Comparison of ENCODE assay signal across 1 cellular context in the genomic region with DNA sequence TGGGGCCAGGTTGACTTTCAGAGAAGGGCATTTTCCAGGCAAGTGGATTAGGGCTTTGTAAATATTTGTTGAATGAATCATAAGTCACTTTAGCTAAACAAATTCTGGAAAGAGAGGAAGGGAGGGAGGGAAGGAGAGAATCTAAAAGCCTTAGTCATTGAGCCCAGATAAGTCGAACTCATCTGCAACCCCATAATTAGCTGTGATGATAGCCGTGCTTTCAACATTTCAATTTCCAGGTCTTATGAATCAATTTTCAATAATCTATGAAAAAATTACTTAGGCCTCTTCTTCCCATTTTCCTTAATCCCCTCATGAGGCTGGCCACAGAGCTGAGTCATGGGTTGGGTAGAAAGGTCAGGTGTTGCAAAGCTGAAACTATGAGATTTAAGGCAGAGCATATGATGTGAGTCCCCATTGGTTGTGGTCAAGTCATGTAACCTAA.
TF ChIP-seq lines count a peak whose summit lies in the region.

No MANE protein-coding gene starts in this region.

TF ChIP-seq in HepG2, 621 proteins besides CTCF, POLR2A, EP300 and RAD21 (continued from another document and continues in another):
- no peak for TF ChIP-seq ZKSCAN1 (IDR thresholded peaks at IDR 0.05; ENCODE audit: low read length)
- TF ChIP-seq ZNF207 (IDR thresholded peaks at IDR 0.05; ENCODE audit: borderline replicate concordance): no peak
- no peak for TF ChIP-seq HCFC1 (IDR thresholded peaks at IDR 0.05; ENCODE audit: low read depth, low read length)
- TF ChIP-seq ZNF225 (CRISPR knock-in tag; IDR thresholded peaks at IDR 0.05): no peak
- TF ChIP-seq, protein P1, sequence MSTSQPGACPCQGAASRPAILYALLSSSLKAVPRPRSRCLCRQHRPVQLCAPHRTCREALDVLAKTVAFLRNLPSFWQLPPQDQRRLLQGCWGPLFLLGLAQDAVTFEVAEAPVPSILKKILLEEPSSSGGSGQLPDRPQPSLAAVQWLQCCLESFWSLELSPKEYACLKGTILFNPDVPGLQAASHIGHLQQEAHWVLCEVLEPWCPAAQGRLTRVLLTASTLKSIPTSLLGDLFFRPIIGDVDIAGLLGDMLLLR (CRISPR knock-in tag; IDR thresholded peaks at IDR 0.05): no peak
- TF ChIP-seq ZNF331 (CRISPR knock-in tag; IDR thresholded peaks at IDR 0.05): peak; percentile 61; the same call in 1 of the 2 replicates
- 0 out of 2 replicates have a peak, but pooled peaks have one; percentile 34 for TF ChIP-seq FOXK1 (CRISPR knock-in tag; IDR thresholded peaks at IDR 0.05; ENCODE audit: borderline replicate concordance, low read depth)
- TF ChIP-seq, protein P2, sequence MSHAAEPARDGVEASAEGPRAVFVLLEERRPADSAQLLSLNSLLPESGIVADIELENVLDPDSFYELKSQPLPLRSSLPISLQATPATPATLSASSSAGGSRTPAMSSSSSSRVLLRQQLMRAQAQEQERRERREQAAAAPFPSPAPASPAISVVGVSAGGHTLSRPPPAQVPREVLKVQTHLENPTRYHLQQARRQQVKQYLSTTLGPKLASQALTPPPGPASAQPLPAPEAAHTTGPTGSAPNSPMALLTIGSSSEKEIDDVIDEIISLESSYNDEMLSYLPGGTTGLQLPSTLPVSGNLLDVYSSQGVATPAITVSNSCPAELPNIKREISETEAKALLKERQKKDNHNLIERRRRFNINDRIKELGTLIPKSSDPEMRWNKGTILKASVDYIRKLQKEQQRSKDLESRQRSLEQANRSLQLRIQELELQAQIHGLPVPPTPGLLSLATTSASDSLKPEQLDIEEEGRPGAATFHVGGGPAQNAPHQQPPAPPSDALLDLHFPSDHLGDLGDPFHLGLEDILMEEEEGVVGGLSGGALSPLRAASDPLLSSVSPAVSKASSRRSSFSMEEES (CRISPR knock-in tag; IDR thresholded peaks at IDR 0.05): peak; percentile 62
- TF ChIP-seq ZSCAN22 (CRISPR knock-in tag; IDR thresholded peaks at IDR 0.05): no peak
- TF ChIP-seq SOX5 (CRISPR knock-in tag; IDR thresholded peaks at IDR 0.05; ENCODE audit: borderline replicate concordance): peak; percentile 64; the same call in 1 of the 2 replicates
- TF ChIP-seq ZNF850 (CRISPR knock-in tag; conservative IDR thresholded peaks at IDR 0.05): no peak
- peak; percentile 10; the same call in 1 of the 2 replicates for TF ChIP-seq SALL1 (CRISPR knock-in tag; IDR thresholded peaks at IDR 0.05)
- TF ChIP-seq TBX3 (IDR thresholded peaks at IDR 0.05; ENCODE audit: borderline replicate concordance): peak; percentile 45; the same call in 1 of the 2 replicates
- TF ChIP-seq CENPT (CRISPR knock-in tag; IDR thresholded peaks at IDR 0.05; ENCODE audit: low read depth): no peak
- no peak for TF ChIP-seq TBL1XR1 (IDR thresholded peaks at IDR 0.05; ENCODE audit: borderline replicate concordance, low read length, partially characterized antibody)
- no peak for TF ChIP-seq ZNF570 (CRISPR knock-in tag; IDR thresholded peaks at IDR 0.05; ENCODE audit: borderline replicate concordance)
- TF ChIP-seq KMT2A (CRISPR knock-in tag; IDR thresholded peaks at IDR 0.05): 0 out of 2 replicates have a peak, but pooled peaks have one; percentile 26
- no peak for TF ChIP-seq SP1 (IDR thresholded peaks at IDR 0.05)
- 0 out of 2 replicates have a peak, but pooled peaks have one; percentile 18 for TF ChIP-seq SP1 (CRISPR knock-in tag; IDR thresholded peaks at IDR 0.05)
- TF ChIP-seq BCL6 (CRISPR knock-in tag; IDR thresholded peaks at IDR 0.05): peak; percentile 74
- peak; percentile 52 for TF ChIP-seq THAP11 (CRISPR knock-in tag; IDR thresholded peaks at IDR 0.05)
- no peak for TF ChIP-seq IKZF1 (IDR thresholded peaks at IDR 0.05)
- TF ChIP-seq RFX3 (CRISPR knock-in tag; IDR thresholded peaks at IDR 0.05): 0 out of 2 replicates have a peak, but pooled peaks have one; percentile 39
- no peak for TF ChIP-seq ZBTB38 (CRISPR knock-in tag; IDR thresholded peaks at IDR 0.05)
- TF ChIP-seq ZNF772 (CRISPR knock-in tag; IDR thresholded peaks at IDR 0.05): peak; percentile 43; the same call in 1 of the 2 replicates
- TF ChIP-seq FOXA1 (IDR thresholded peaks at IDR 0.05): peak; percentile 83
- TF ChIP-seq FOXA1 (CRISPR knock-in tag; IDR thresholded peaks at IDR 0.05): peak; percentile 91
- TF ChIP-seq CREM (IDR thresholded peaks at IDR 0.05): peak; percentile 84
- TF ChIP-seq CREM (CRISPR knock-in tag; IDR thresholded peaks at IDR 0.05): no peak
- no peak for TF ChIP-seq SETDB1 (CRISPR knock-in tag; IDR thresholded peaks at IDR 0.05; ENCODE audit: borderline replicate concordance)
- no peak for TF ChIP-seq SMYD3 (CRISPR knock-in tag; IDR thresholded peaks at IDR 0.05)
- TF ChIP-seq ISL2 (CRISPR knock-in tag; IDR thresholded peaks at IDR 0.05): peak; percentile 89
- TF ChIP-seq TCF7 (IDR thresholded peaks at IDR 0.05; ENCODE audit: low read depth): peak; percentile 46; the same call in 1 of the 2 replicates
- TF ChIP-seq, protein P3, sequence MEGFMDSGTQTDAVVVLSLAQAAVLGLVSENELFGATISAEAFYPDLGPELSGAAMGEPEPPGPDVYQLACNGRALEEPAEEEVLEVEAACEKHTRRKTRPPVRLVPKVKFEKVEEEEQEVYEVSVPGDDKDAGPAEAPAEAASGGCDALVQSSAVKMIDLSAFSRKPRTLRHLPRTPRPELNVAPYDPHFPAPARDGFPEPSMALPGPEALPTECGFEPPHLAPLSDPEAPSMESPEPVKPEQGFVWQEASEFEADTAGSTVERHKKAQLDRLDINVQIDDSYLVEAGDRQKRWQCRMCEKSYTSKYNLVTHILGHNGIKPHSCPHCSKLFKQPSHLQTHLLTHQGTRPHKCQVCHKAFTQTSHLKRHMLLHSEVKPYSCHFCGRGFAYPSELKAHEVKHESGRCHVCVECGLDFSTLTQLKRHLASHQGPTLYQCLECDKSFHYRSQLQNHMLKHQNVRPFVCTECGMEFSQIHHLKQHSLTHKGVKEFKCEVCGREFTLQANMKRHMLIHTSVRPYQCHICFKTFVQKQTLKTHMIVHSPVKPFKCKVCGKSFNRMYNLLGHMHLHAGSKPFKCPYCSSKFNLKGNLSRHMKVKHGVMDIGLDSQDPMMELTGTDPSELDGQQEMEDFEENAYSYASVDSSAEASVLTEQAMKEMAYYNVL (CRISPR knock-in tag; IDR thresholded peaks at IDR 0.05; ENCODE audit: borderline replicate concordance): peak; percentile 93
- TF ChIP-seq KDM6A (CRISPR knock-in tag; IDR thresholded peaks at IDR 0.05; ENCODE audit: low read depth): peak; percentile 68
- no peak for TF ChIP-seq HOXA5 (CRISPR knock-in tag; IDR thresholded peaks at IDR 0.05)
- no peak for TF ChIP-seq ZNF720 (CRISPR knock-in tag; IDR thresholded peaks at IDR 0.05)
- TF ChIP-seq U2AF2 (IDR thresholded peaks at IDR 0.05; ENCODE audit: low read depth, low read length): no peak
- no peak for TF ChIP-seq SRY (CRISPR knock-in tag; IDR thresholded peaks at IDR 0.05)
- peak; percentile 55; the same call in 1 of the 2 replicates for TF ChIP-seq RXRB (CRISPR knock-in tag; IDR thresholded peaks at IDR 0.05; ENCODE audit: borderline replicate concordance)
- TF ChIP-seq, protein P4, sequence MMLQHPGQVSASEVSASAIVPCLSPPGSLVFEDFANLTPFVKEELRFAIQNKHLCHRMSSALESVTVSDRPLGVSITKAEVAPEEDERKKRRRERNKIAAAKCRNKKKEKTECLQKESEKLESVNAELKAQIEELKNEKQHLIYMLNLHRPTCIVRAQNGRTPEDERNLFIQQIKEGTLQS (CRISPR knock-in tag; IDR thresholded peaks at IDR 0.05): peak; percentile 82
- TF ChIP-seq, protein P5, sequence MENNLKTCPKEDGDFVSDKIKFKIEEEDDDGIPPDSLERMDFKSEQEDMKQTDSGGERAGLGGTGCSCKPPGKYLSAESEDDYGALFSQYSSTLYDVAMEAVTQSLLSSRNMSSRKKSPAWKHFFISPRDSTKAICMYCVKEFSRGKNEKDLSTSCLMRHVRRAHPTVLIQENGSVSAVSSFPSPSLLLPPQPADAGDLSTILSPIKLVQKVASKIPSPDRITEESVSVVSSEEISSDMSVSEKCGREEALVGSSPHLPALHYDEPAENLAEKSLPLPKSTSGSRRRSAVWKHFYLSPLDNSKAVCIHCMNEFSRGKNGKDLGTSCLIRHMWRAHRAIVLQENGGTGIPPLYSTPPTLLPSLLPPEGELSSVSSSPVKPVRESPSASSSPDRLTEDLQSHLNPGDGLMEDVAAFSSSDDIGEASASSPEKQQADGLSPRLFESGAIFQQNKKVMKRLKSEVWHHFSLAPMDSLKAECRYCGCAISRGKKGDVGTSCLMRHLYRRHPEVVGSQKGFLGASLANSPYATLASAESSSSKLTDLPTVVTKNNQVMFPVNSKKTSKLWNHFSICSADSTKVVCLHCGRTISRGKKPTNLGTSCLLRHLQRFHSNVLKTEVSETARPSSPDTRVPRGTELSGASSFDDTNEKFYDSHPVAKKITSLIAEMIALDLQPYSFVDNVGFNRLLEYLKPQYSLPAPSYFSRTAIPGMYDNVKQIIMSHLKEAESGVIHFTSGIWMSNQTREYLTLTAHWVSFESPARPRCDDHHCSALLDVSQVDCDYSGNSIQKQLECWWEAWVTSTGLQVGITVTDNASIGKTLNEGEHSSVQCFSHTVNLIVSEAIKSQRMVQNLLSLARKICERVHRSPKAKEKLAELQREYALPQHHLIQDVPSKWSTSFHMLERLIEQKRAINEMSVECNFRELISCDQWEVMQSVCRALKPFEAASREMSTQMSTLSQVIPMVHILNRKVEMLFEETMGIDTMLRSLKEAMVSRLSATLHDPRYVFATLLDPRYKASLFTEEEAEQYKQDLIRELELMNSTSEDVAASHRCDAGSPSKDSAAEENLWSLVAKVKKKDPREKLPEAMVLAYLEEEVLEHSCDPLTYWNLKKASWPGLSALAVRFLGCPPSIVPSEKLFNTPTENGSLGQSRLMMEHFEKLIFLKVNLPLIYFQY (CRISPR knock-in tag; IDR thresholded peaks at IDR 0.05; ENCODE audit: borderline replicate concordance): no peak
- no peak for TF ChIP-seq REXO4 (CRISPR knock-in tag; IDR thresholded peaks at IDR 0.05; ENCODE audit: borderline replicate concordance)
- no peak for TF ChIP-seq SP140L (CRISPR knock-in tag; IDR thresholded peaks at IDR 0.05; ENCODE audit: borderline replicate concordance)
- TF ChIP-seq, protein P6, sequence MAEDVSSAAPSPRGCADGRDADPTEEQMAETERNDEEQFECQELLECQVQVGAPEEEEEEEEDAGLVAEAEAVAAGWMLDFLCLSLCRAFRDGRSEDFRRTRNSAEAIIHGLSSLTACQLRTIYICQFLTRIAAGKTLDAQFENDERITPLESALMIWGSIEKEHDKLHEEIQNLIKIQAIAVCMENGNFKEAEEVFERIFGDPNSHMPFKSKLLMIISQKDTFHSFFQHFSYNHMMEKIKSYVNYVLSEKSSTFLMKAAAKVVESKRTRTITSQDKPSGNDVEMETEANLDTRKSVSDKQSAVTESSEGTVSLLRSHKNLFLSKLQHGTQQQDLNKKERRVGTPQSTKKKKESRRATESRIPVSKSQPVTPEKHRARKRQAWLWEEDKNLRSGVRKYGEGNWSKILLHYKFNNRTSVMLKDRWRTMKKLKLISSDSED (CRISPR knock-in tag; IDR thresholded peaks at IDR 0.05): no peak
- TF ChIP-seq SCMH1 (CRISPR knock-in tag; IDR thresholded peaks at IDR 0.05; ENCODE audit: borderline replicate concordance): no peak
- TF ChIP-seq, protein P7, sequence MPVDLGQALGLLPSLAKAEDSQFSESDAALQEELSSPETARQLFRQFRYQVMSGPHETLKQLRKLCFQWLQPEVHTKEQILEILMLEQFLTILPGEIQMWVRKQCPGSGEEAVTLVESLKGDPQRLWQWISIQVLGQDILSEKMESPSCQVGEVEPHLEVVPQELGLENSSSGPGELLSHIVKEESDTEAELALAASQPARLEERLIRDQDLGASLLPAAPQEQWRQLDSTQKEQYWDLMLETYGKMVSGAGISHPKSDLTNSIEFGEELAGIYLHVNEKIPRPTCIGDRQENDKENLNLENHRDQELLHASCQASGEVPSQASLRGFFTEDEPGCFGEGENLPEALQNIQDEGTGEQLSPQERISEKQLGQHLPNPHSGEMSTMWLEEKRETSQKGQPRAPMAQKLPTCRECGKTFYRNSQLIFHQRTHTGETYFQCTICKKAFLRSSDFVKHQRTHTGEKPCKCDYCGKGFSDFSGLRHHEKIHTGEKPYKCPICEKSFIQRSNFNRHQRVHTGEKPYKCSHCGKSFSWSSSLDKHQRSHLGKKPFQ (CRISPR knock-in tag; IDR thresholded peaks at IDR 0.05; ENCODE audit: insufficient replicate concordance): no peak
- TF ChIP-seq NR3C1 (CRISPR knock-in tag; IDR thresholded peaks at IDR 0.05): no peak
- peak; percentile 67 for TF ChIP-seq PPARG (CRISPR knock-in tag; conservative IDR thresholded peaks at IDR 0.05)
- peak; percentile 92 for TF ChIP-seq NFIC (IDR thresholded peaks at IDR 0.05; ENCODE audit: low read length)
- TF ChIP-seq, protein P8, sequence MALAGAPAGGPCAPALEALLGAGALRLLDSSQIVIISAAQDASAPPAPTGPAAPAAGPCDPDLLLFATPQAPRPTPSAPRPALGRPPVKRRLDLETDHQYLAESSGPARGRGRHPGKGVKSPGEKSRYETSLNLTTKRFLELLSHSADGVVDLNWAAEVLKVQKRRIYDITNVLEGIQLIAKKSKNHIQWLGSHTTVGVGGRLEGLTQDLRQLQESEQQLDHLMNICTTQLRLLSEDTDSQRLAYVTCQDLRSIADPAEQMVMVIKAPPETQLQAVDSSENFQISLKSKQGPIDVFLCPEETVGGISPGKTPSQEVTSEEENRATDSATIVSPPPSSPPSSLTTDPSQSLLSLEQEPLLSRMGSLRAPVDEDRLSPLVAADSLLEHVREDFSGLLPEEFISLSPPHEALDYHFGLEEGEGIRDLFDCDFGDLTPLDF (CRISPR knock-in tag; IDR thresholded peaks at IDR 0.05): no peak
- peak; percentile 68; the same call in 1 of the 2 replicates for TF ChIP-seq DPF2 (CRISPR knock-in tag; IDR thresholded peaks at IDR 0.05; ENCODE audit: borderline replicate concordance, low read depth)
- TF ChIP-seq JUN (CRISPR knock-in tag; IDR thresholded peaks at IDR 0.05): peak; percentile 95
- TF ChIP-seq PHF21A (CRISPR knock-in tag; IDR thresholded peaks at IDR 0.05): peak; percentile 80; the same call in 1 of the 2 replicates
- TF ChIP-seq, protein P9, sequence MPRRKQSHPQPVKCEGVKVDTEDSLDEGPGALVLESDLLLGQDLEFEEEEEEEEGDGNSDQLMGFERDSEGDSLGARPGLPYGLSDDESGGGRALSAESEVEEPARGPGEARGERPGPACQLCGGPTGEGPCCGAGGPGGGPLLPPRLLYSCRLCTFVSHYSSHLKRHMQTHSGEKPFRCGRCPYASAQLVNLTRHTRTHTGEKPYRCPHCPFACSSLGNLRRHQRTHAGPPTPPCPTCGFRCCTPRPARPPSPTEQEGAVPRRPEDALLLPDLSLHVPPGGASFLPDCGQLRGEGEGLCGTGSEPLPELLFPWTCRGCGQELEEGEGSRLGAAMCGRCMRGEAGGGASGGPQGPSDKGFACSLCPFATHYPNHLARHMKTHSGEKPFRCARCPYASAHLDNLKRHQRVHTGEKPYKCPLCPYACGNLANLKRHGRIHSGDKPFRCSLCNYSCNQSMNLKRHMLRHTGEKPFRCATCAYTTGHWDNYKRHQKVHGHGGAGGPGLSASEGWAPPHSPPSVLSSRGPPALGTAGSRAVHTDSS (CRISPR knock-in tag; conservative IDR thresholded peaks at IDR 0.05): no peak
- TF ChIP-seq NAIF1 (CRISPR knock-in tag; IDR thresholded peaks at IDR 0.05; ENCODE audit: borderline replicate concordance): no peak
- no peak for TF ChIP-seq MAF1 (CRISPR knock-in tag; IDR thresholded peaks at IDR 0.05; ENCODE audit: borderline replicate concordance)
- TF ChIP-seq ATF7 (IDR thresholded peaks at IDR 0.05): peak; percentile 38; the same call in 1 of the 2 replicates
- no peak; the same call in 1 of the 2 replicates for TF ChIP-seq ATF7 (CRISPR knock-in tag; IDR thresholded peaks at IDR 0.05)
